Comparison of ENCODE assay signal across 19 cellular contexts in genomic region chr1:33131191-33131590, GRCh38.
"Had no signal": no experiment of that assay in that cellular context is flagged by ENCODE, and none has a peak within 500 bp of the region (broad histone marks: within the 10 kb centered on the region; RNA-seq: fewer than 3 reads in every experiment).

No MANE protein-coding gene starts in this region.

- H3K36me3 ChIP-seq: right lobe of liver had no signal

- H2AFZ ChIP-seq: hepatocyte had no signal

- H3K4me2 ChIP-seq: hepatocyte had no signal

- H3K4me3 ChIP-seq: hepatocyte, right lobe of liver, testis had no signal

- H3K27me3 ChIP-seq: hepatocyte, right lobe of liver, testis had no signal

- H3K79me2 ChIP-seq: hepatocyte had no signal

- H3K27ac ChIP-seq: hepatocyte, right lobe of liver, testis had no signal

- DNase-seq: activated B cell treated with CpG ODN at 0.5 μM for 24 hours; activated CD4-positive, alpha-beta T cell treated with anti-CD3 and anti-CD28 coated beads for 4 hours; activated CD4-positive, alpha-beta T cell treated with anti-CD3 and anti-CD28 coated beads, Interleukin-2, amount 50 U/mL, for 48 hours; activated naive CD4-positive, alpha-beta T cell; activated naive CD8-positive, alpha-beta T cell treated with anti-CD3 and anti-CD28 coated beads for 36 hours; activated T-cell treated with anti-CD3 and anti-CD28 coated beads, Interleukin-2, amount 50 U/mL, for 1 hour; central memory CD4-positive, alpha-beta T cell; dermis blood vessel endothelial cell; effector CD8-positive, alpha-beta T cell; foreskin melanocyte; left ventricle myocardium superior; mammary epithelial cell; nucleus accumbens; right lobe of liver; small intestine; stimulated activated naive CD4-positive, alpha-beta T cell; T1000; testis had no signal

- H3K9me3 ChIP-seq: right lobe of liver, testis had no signal
